Comparison of ENCODE assay signal across 8 cellular contexts in genomic region chr19:41310031-41310831, GRCh38. TPM values are rescaled to one million over a fixed set of nuclear protein-coding genes. Genes with fewer than 3 reads are reported as not detected.
DNase-seq lines count a peak whose midpoint lies in the region; TF ChIP-seq lines count a peak whose summit lies in the region.

CCDC97 (plus strand) TSS chr19:41310172; CDS start chr19:41310311, 139 bp downstream.

- H3K9me3 ChIP-seq in DOHH2 (ENCODE audit: control insufficient read depth, insufficient read depth, low read length): no peaks in the 10 kb centered on the region
- H3K9me3 ChIP-seq in GM23248 (ENCODE audit: low read depth): no peaks in the 10 kb centered on the region
- H3K9me3 ChIP-seq in SJCRH30 (replicated peaks): no peaks in the 10 kb centered on the region
- H3K9me3 ChIP-seq in neural progenitor cell (ENCODE audit: low read depth): no peaks in the 10 kb centered on the region
- no peaks in the 10 kb centered on the region for H3K9me3 ChIP-seq in subcutaneous abdominal adipose tissue (ENCODE audit: control insufficient read depth in 5 of 5, low read length in 5 of 5)

- peaks cover 16% of the 10 kb centered on the region for H3K36me3 Mint-ChIP-seq in neural progenitor cell

- H3K79me2 ChIP-seq in DOHH2 (ENCODE audit: control insufficient read depth, low read length): peaks cover 54% of the 10 kb centered on the region
- peaks cover 46% of the 10 kb centered on the region for H3K79me2 ChIP-seq in GM23248 (ENCODE audit: insufficient read depth)
- H3K79me2 ChIP-seq in neural progenitor cell (ENCODE audit: low read depth): peaks cover 27% of the 10 kb centered on the region

- H4K20me1 ChIP-seq in DOHH2 (ENCODE audit: control insufficient read depth, insufficient read depth, low read depth, low read length): no peaks in the 10 kb centered on the region
- H4K20me1 ChIP-seq in GM23248 (ENCODE audit: insufficient read depth): no peaks in the 10 kb centered on the region
- H4K20me1 ChIP-seq in neural progenitor cell (ENCODE audit: low read depth): no peaks in the 10 kb centered on the region

- peaks cover 21% of the 10 kb centered on the region for H3K4me1 Mint-ChIP-seq in neural progenitor cell

- in situ Hi-C loops in GM23248 (cut with MboI): no loop called here

- H3K27me3 ChIP-seq in DOHH2 (ENCODE audit: control insufficient read depth, low read length) (no peaks in the 10 kb centered on the region), GM23248 (replicated peaks; ENCODE audit: insufficient read depth) (no peaks in the 10 kb centered on the region), SJCRH30 (no peaks in the 10 kb centered on the region), neural progenitor cell (no peaks in the 10 kb centered on the region), subcutaneous abdominal adipose tissue (ENCODE audit: control insufficient read depth in 5 of 5, insufficient read depth in 4 of 5, low read length in 5 of 5) (peaks cover 0 to 2% (median 0%) of the 10 kb centered on the region in 5 donors)

- peaks cover 5% of the 10 kb centered on the region for H3K27me3 Mint-ChIP-seq in neural progenitor cell (ENCODE audit: insufficient read depth, low read depth)

- DNase-seq in GM23248 (peak; percentile 91), M059J (ENCODE audit: low read depth) (peak; percentile 80), SJCRH30 (peak; percentile 90 to 96), activated gamma-delta T cell treated with Interleukin-2 at 50 U/mL for 16 hours (peak; percentile 88), foreskin fibroblast (peak; percentile 79 to 93), neural progenitor cell (ENCODE audit: low spot score) (peak; percentile 94)

- peak within 1 kb of the TSS; percentile 97 for H3K4me3 ChIP-seq in DOHH2 (ENCODE audit: low read length)
- H3K4me3 ChIP-seq in GM23248: peak within 1 kb of the TSS; percentile 90
- H3K4me3 ChIP-seq in SJCRH30: peak within 1 kb of the TSS; percentile 90
- peak within 1 kb of the TSS; percentile 87 to 98 for H3K4me3 ChIP-seq in foreskin fibroblast (ENCODE audit: low read depth in 1 of 2, low read length in 2 of 2)
- peak within 1 kb of the TSS; percentile 94 for H3K4me3 ChIP-seq in neural progenitor cell
- H3K4me3 ChIP-seq in subcutaneous abdominal adipose tissue (ENCODE audit: low read depth in 1 of 5, low read length in 5 of 5): peak within 1 kb of the TSS; percentile 75 to 99 (median 93)

- 1% methylated on average over 46 to 47 of the region's 47 CpGs for WGBS in GM23248 (ENCODE audit: low coverage in 1 of 2, low lambda C conversion rate in 2 of 2, missing lambda C conversion rate in 2 of 2), 2 experiments

- H3F3A ChIP-seq in DOHH2 (ENCODE audit: control insufficient read depth, insufficient read depth): peaks cover 21% of the 10 kb centered on the region
- H3F3A ChIP-seq in GM23248 (ENCODE audit: insufficient read depth): peaks cover 65% of the 10 kb centered on the region
- H3F3A ChIP-seq in neural progenitor cell (ENCODE audit: low read depth): peaks cover 53% of the 10 kb centered on the region

- peak within 1 kb of the TSS; percentile 94 for H3K27ac Mint-ChIP-seq in neural progenitor cell

- H3K9ac ChIP-seq in GM23248 (peak within 1 kb of the TSS; percentile 94), neural progenitor cell (peak within 1 kb of the TSS; percentile 95), subcutaneous abdominal adipose tissue (ENCODE audit: low read length in 5 of 5) (peak within 1 kb of the TSS; percentile 87 to 95 (median 94))

- H3K9me2 ChIP-seq in DOHH2 (replicated peaks; ENCODE audit: control insufficient read depth, low read length) (no peaks in the 10 kb centered on the region), GM23248 (ENCODE audit: insufficient read depth) (no peaks in the 10 kb centered on the region)

- peak within 1 kb of the TSS; percentile 97 for H3K4me3 Mint-ChIP-seq in neural progenitor cell

- H3K4me2 ChIP-seq in DOHH2 (ENCODE audit: low read length) (peak within 1 kb of the TSS; percentile 97), GM23248 (ENCODE audit: unreplicated experiment) (peak within 1 kb of the TSS; percentile 99), neural progenitor cell (peak within 1 kb of the TSS; percentile 94)

- peaks cover 56% of the 10 kb centered on the region for H3K36me3 ChIP-seq in DOHH2 (ENCODE audit: control insufficient read depth, low read length)
- peaks cover 14% of the 10 kb centered on the region for H3K36me3 ChIP-seq in GM23248 (ENCODE audit: low read depth)
- peaks cover 34% of the 10 kb centered on the region for H3K36me3 ChIP-seq in SJCRH30
- H3K36me3 ChIP-seq in neural progenitor cell: no peaks in the 10 kb centered on the region
- peaks cover 0 to 45% (median 34%) of the 10 kb centered on the region in 5 donors for H3K36me3 ChIP-seq in subcutaneous abdominal adipose tissue (ENCODE audit: control insufficient read depth in 5 of 5, insufficient read depth in 5 of 5, low read length in 5 of 5)

- H3K27ac ChIP-seq in DOHH2 (ENCODE audit: low read depth, low read length) (peak within 1 kb of the TSS; percentile 63), GM23248 (peak within 1 kb of the TSS; percentile 95), SJCRH30 (peak within 1 kb of the TSS; percentile 82), neural progenitor cell (peak within 1 kb of the TSS; percentile 93), subcutaneous abdominal adipose tissue (ENCODE audit: low read depth, low read length) (peak within 1 kb of the TSS; percentile 93)

- no peaks in the 10 kb centered on the region for H3K9me3 Mint-ChIP-seq in neural progenitor cell

- peaks cover 41% of the 10 kb centered on the region for H3K4me1 ChIP-seq in DOHH2 (ENCODE audit: control insufficient read depth, low read length)
- peaks cover 21% of the 10 kb centered on the region for H3K4me1 ChIP-seq in GM23248 (ENCODE audit: insufficient read depth)
- peaks cover 14% of the 10 kb centered on the region for H3K4me1 ChIP-seq in SJCRH30
- H3K4me1 ChIP-seq in neural progenitor cell: peaks cover 10% of the 10 kb centered on the region
- H3K4me1 ChIP-seq in subcutaneous abdominal adipose tissue (ENCODE audit: control insufficient read depth in 5 of 5, insufficient read depth in 5 of 5, low read length in 5 of 5): peaks cover 12 to 52% (median 39%) of the 10 kb centered on the region in 5 donors

- TF ChIP-seq CTCF in DOHH2 (IDR thresholded peaks at IDR 0.05; ENCODE audit: low read depth, low read length, poor library complexity, severe bottlenecking) (no peak), foreskin fibroblast (IDR thresholded peaks at IDR 0.05; ENCODE audit: low read depth, low read length) (no peak), neural progenitor cell (IDR thresholded peaks at IDR 0.05) (no peak)

- H2AFZ ChIP-seq in GM23248 (peak within 1 kb of the TSS; percentile 75), neural progenitor cell (replicated peaks) (peak within 1 kb of the TSS; percentile 97)

RNA-seq across cellular contexts. Expression of gene CCDC97, which starts in this region (rescaled TPM):
- total RNA-seq in GM23248 (2014; rRNA removed; shearing (Covaris generic)): 5.2 and 5.9 TPM in 2 replicates
- polyA plus RNA-seq in GM23248 (2016; fragmentation: Nextera tagmentation; extraction: Ambion mirVana): 11.4 and 12.3 TPM in 2 replicates
- 5.6 and 7.2 TPM in 2 replicates for total RNA-seq in M059J (2014; rRNA removed; shearing (Covaris generic))
- total RNA-seq in SJCRH30 (2014; rRNA removed; shearing (Covaris generic)): 19.6 and 20.0 TPM in 2 replicates
- total RNA-seq in neural progenitor cell (ENCODE audit: low replicate concordance): 14.1 and 19.1 TPM in 2 replicates

Comparison
In these comparisons a context has a peak if more than half of its experiments do, and no peak if none do; other contexts are left out.
1. Peak in every context shown above with its lines: DNase-seq, H3K4me3 ChIP-seq and H3K27ac ChIP-seq.